1 cellular context compared by ENCODE assay signal in the genomic region with DNA sequence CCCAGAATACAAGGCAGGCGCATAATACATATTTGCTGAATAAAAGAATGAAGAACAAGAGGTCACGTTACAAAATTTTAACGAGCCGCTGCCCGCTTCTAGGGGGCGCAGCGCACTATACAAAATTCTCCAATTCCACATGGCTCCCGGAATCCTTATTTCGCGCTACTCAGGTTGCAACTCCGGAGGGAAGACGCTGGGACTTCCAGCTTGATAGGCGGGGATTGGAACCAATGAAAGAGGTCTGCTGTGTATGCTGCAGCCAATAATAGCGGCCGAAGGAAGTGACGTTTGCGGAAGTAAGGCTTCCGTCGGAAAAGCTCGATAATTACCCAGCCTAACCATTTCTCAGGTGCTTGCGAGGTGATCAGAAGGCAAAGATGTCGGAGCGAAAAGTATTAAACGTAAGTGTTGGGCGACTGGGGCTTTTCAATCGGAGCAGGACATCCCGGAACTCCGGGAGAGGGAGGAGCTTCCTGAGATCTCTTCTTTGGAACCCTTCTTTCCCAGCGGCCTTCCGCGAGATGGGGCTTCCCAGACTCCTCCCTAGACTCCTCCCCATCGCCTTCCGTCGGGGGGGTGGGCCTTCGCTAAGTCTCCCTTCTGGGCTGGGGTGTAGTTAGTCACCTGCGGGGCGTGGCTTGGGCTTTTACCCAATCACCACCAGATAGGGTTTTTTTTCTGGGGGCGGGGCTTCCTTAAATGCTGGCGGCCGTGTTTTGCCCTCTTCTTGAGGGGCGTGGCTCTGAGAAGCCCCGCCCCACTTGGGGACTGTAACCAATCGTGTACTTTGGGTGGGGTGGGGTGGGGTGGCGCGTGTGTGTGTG.
TF ChIP-seq lines count a peak whose summit lies in the region.

Gene YJU2 (plus strand): TSS at position 314 of the 827 bp plus-strand sequence. CDS start 67 bp downstream, at position 381.

TF ChIP-seq in K562, 482 proteins besides CTCF, POLR2A, EP300 and RAD21 (continued from another document and continues in another):
- TF ChIP-seq E2F6 (IDR thresholded peaks at IDR 0.05; ENCODE audit: borderline replicate concordance in 1 of 2, extremely low read depth in 1 of 2, insufficient read depth in 1 of 2, insufficient read length in 1 of 2, low read depth in 1 of 2, low read length in 1 of 2, poor library complexity in 1 of 2, severe bottlenecking in 1 of 2) (peak in 1 of 2 experiments; percentile 71), CREBBP (IDR thresholded peaks at IDR 0.05; ENCODE audit: low read depth, low read length) (no peak), SP1 (CRISPR knock-in tag; IDR thresholded peaks at IDR 0.05) (peak; percentile 39; the same call in 1 of the 2 replicates), ZBTB17 (CRISPR knock-in tag; IDR thresholded peaks at IDR 0.05) (0 out of 2 replicates have a peak, but pooled peaks have one; percentile 43), ZNF75A (CRISPR knock-in tag; IDR thresholded peaks at IDR 0.05) (0 out of 2 replicates have a peak, but pooled peaks have one; percentile 47), ELF2 (CRISPR knock-in tag; IDR thresholded peaks at IDR 0.05) (peak; percentile 99), CHD1 (IDR thresholded peaks at IDR 0.05; ENCODE audit: low read length) (no peak), TGIF2 (CRISPR knock-in tag; IDR thresholded peaks at IDR 0.05) (no peak), SOX6 (IDR thresholded peaks at IDR 0.05) (peak; percentile 57; the same call in 1 of the 2 replicates), MEF2D (tag; conservative IDR thresholded peaks at IDR 0.05; ENCODE audit: low read depth) (peak; percentile 30; the same call in 1 of the 2 replicates), ZNF263 (CRISPR knock-in tag; IDR thresholded peaks at IDR 0.05; ENCODE audit: borderline replicate concordance) (peak; percentile 95), KAT8 (IDR thresholded peaks at IDR 0.05; ENCODE audit: low read depth) (peak; percentile 59; the same call in 1 of the 2 replicates), SNIP1 (IDR thresholded peaks at IDR 0.05; ENCODE audit: low read depth) (no peak), FOXK1 (CRISPR knock-in tag; IDR thresholded peaks at IDR 0.05; ENCODE audit: borderline replicate concordance) (no peak), ZKSCAN1 (IDR thresholded peaks at IDR 0.05; ENCODE audit: low read depth, low read length) (peak; percentile 63; the same call in 1 of the 2 replicates), SPI1 (IDR thresholded peaks at IDR 0.05; ENCODE audit: borderline replicate concordance, low read depth, low read length) (peak; percentile 67; the same call in 1 of the 2 replicates), ZNF140 (CRISPR knock-in tag; IDR thresholded peaks at IDR 0.05) (no peak), FOXK2 (conservative IDR thresholded peaks at IDR 0.05 in 1 of 2, IDR thresholded peaks at IDR 0.05 in 1 of 2; ENCODE audit: low read depth in 2 of 2) (peak; percentile 83 to 85), ILF3 (IDR thresholded peaks at IDR 0.05; ENCODE audit: borderline replicate concordance) (no peak), FUS (optimal IDR thresholded peaks at IDR 0.05; ENCODE audit: low read depth, low read length) (no peak), ATF3 (IDR thresholded peaks at IDR 0.05) (peak; percentile 48; the same call in 1 of the 2 replicates), ATF3 (CRISPR knock-in tag; conservative IDR thresholded peaks at IDR 0.05) (peak; percentile 83), ELK3 (CRISPR knock-in tag; IDR thresholded peaks at IDR 0.05) (no peak), UBTF (IDR thresholded peaks at IDR 0.05; ENCODE audit: borderline replicate concordance in 1 of 2, low read depth in 2 of 2, low read length in 2 of 2) (peak in 1 of 2 experiments; percentile 48; a peak in 1 of 4 replicates), MEIS2 (IDR thresholded peaks at IDR 0.05; ENCODE audit: partially characterized antibody) (no peak), PML (IDR thresholded peaks at IDR 0.05; ENCODE audit: low read length) (peak; percentile 79), FOXJ2 (tag; IDR thresholded peaks at IDR 0.05) (peak; percentile 69; the same call in 1 of the 2 replicates), PHF20 (IDR thresholded peaks at IDR 0.05; ENCODE audit: partially characterized antibody) (peak; percentile 99), ZNF561 (CRISPR knock-in tag; conservative IDR thresholded peaks at IDR 0.05) (no peak), ZNF384 (IDR thresholded peaks at IDR 0.05; ENCODE audit: low read depth, low read length) (peak; percentile 95), MTF1 (CRISPR knock-in tag; IDR thresholded peaks at IDR 0.05; ENCODE audit: borderline replicate concordance) (no peak), ZFX (CRISPR knock-in tag; IDR thresholded peaks at IDR 0.05) (peak; percentile 90), TBP (optimal IDR thresholded peaks at IDR 0.05; ENCODE audit: low read depth, low read length) (peak; percentile 79), MAFK (IDR thresholded peaks at IDR 0.05; ENCODE audit: low read length) (no peak), TCF7 (IDR thresholded peaks at IDR 0.05; ENCODE audit: borderline replicate concordance) (peak; percentile 76; the same call in 1 of the 2 replicates), FOXP4 (CRISPR knock-in tag; IDR thresholded peaks at IDR 0.05; ENCODE audit: borderline replicate concordance) (no peak), ZNF445 (CRISPR knock-in tag; IDR thresholded peaks at IDR 0.05; ENCODE audit: low read depth) (no peak), ZBED1 (IDR thresholded peaks at IDR 0.05) (no peak; the same call in 1 of the 2 replicates)
- TF ChIP-seq, protein P1, sequence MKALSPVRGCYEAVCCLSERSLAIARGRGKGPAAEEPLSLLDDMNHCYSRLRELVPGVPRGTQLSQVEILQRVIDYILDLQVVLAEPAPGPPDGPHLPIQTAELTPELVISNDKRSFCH (CRISPR knock-in tag; IDR thresholded peaks at IDR 0.05), result no peak
- TF ChIP-seq, protein P1 (tag; IDR thresholded peaks at IDR 0.05), result 0 out of 2 replicates have a peak, but pooled peaks have one; percentile 41
- TF ChIP-seq, protein P2, sequence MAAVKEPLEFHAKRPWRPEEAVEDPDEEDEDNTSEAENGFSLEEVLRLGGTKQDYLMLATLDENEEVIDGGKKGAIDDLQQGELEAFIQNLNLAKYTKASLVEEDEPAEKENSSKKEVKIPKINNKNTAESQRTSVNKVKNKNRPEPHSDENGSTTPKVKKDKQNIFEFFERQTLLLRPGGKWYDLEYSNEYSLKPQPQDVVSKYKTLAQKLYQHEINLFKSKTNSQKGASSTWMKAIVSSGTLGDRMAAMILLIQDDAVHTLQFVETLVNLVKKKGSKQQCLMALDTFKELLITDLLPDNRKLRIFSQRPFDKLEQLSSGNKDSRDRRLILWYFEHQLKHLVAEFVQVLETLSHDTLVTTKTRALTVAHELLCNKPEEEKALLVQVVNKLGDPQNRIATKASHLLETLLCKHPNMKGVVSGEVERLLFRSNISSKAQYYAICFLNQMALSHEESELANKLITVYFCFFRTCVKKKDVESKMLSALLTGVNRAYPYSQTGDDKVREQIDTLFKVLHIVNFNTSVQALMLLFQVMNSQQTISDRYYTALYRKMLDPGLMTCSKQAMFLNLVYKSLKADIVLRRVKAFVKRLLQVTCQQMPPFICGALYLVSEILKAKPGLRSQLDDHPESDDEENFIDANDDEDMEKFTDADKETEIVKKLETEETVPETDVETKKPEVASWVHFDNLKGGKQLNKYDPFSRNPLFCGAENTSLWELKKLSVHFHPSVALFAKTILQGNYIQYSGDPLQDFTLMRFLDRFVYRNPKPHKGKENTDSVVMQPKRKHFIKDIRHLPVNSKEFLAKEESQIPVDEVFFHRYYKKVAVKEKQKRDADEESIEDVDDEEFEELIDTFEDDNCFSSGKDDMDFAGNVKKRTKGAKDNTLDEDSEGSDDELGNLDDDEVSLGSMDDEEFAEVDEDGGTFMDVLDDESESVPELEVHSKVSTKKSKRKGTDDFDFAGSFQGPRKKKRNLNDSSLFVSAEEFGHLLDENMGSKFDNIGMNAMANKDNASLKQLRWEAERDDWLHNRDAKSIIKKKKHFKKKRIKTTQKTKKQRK (IDR thresholded peaks at IDR 0.05; ENCODE audit: borderline replicate concordance, low read depth, low read length), result peak; percentile 68; the same call in 1 of the 2 replicates
- TF ChIP-seq, protein P3, sequence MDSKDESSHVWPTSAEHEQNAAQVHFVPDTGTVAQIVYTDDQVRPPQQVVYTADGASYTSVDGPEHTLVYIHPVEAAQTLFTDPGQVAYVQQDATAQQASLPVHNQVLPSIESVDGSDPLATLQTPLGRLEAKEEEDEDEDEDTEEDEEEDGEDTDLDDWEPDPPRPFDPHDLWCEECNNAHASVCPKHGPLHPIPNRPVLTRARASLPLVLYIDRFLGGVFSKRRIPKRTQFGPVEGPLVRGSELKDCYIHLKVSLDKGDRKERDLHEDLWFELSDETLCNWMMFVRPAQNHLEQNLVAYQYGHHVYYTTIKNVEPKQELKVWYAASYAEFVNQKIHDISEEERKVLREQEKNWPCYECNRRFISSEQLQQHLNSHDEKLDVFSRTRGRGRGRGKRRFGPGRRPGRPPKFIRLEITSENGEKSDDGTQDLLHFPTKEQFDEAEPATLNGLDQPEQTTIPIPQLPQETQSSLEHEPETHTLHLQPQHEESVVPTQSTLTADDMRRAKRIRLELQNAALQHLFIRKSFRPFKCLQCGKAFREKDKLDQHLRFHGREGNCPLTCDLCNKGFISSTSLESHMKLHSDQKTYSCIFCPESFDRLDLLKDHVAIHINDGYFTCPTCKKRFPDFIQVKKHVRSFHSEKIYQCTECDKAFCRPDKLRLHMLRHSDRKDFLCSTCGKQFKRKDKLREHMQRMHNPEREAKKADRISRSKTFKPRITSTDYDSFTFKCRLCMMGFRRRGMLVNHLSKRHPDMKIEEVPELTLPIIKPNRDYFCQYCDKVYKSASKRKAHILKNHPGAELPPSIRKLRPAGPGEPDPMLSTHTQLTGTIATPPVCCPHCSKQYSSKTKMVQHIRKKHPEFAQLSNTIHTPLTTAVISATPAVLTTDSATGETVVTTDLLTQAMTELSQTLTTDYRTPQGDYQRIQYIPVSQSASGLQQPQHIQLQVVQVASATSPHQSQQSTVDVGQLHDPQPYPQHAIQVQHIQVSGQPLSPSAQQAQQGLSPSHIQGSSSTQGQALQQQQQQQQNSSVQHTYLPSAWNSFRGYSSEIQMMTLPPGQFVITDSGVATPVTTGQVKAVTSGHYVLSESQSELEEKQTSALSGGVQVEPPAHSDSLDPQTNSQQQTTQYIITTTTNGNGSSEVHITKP (IDR thresholded peaks at IDR 0.05; ENCODE audit: partially characterized antibody), result peak; percentile 93
